ENCODE assay signal across 15 cellular contexts in the genomic region with DNA sequence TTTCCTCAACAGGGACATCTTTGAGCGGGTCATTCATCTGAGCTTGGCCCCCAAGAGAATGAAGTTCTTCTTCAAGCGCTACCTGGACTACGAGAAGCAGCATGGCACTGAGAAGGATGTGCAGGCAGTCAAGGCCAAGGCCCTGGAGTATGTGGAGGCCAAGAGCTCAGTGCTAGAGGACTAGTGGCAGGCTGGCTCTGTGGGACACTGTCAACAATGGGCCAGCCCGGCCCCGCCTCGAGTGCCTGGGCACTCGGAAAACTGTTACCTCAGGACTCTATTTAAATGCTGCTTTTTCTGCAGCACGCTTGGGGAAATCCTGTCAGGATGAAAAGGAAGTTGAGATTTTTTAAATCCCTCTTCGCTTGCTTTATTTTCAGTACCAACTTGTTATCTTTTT. TPM values are rescaled to one million over a fixed set of nuclear protein-coding genes. Genes with fewer than 3 reads are reported as not detected.
A peak's percentile ranks its signal among the peaks of the same experiment; 100 is the strongest.
DNase-seq lines count a peak whose midpoint lies in the region; ATAC-seq and TF ChIP-seq lines count a peak whose summit lies in the region.
"Had no signal": no experiment of that assay in that cellular context is flagged by ENCODE, and none has a peak within 500 bp of the region (broad histone marks: within the 10 kb centered on the region; RNA-seq: fewer than 3 reads in every experiment).

No MANE protein-coding gene starts in this region.

- DNase-seq in right atrium auricular region (ENCODE audit: low spot score), result no peak
- no peak for DNase-seq in left ventricle myocardium superior
- DNase-seq in effector memory CD8-positive, alpha-beta T cell, result no peak
- DNase-seq in psoas muscle, result no peak
- DNase-seq in effector CD8-positive, alpha-beta T cell (lab: John Stamatoyannopoulos, UW), result no peak
- DNase-seq: activated gamma-delta T cell treated with Interleukin-2 at 50 U/mL for 16 hours, DMS79, immature natural killer cell, naive B cell, NCI-H187 treated with DMSO at 0.1 percent for 48 hours, RPMI8226 had no signal

- WGBS in psoas muscle, 3 donors, result 76 to 81% (median 80%) methylated on average over 9 of the region's 9 CpGs
- WGBS in urinary bladder, result 85% methylated on average over 9 of the region's 9 CpGs

- no peak overlapping the region for H3K4me3 ChIP-seq in right atrium auricular region
- no peak overlapping the region for H3K4me3 ChIP-seq in psoas muscle
- no peak overlapping the region for H3K4me3 ChIP-seq in urinary bladder (ENCODE audit: low read depth, low read length)

- no peak for TF ChIP-seq CTCF in right atrium auricular region (IDR thresholded peaks at IDR 0.05)
- no peak for TF ChIP-seq CTCF in psoas muscle (IDR thresholded peaks at IDR 0.05)

- H3K27me3 Mint-ChIP-seq in effector memory CD8-positive, alpha-beta T cell, result no peaks in the 10 kb centered on the region

- no peak overlapping the region for H3K4me3 Mint-ChIP-seq in effector memory CD8-positive, alpha-beta T cell
- H3K4me3 Mint-ChIP-seq: immature natural killer cell, naive B cell had no signal

- H3K9me3 ChIP-seq in right atrium auricular region, result no peaks in the 10 kb centered on the region
- no peaks in the 10 kb centered on the region for H3K9me3 ChIP-seq in psoas muscle

- H3K4me1 ChIP-seq in right atrium auricular region (peaks cover 0 to 84% of the 10 kb centered on the region in 2 donors), psoas muscle (peaks cover 23% of the 10 kb centered on the region), urinary bladder (ENCODE audit: insufficient read depth) (no peaks in the 10 kb centered on the region)

- H3K27me3 ChIP-seq in right atrium auricular region (no peaks in the 10 kb centered on the region), psoas muscle (ENCODE audit: insufficient read depth in 3 of 3, low read length in 2 of 3) (no peaks in the 10 kb centered on the region)

- intact Hi-C loops in left ventricle myocardium superior (cut with micrococcal nuclease) (no loop called here), psoas muscle (cut with DNase I) (loop anchor here in 1 of 2 donors (5.0 kb wide), 1 partner anchor 648 kb away; no protein-coding TSS in a partner anchor)

- peaks cover 62% of the 10 kb centered on the region for H3K36me3 Mint-ChIP-seq in effector memory CD8-positive, alpha-beta T cell (ENCODE audit: insufficient read depth)

- H3K27ac Mint-ChIP-seq in effector memory CD8-positive, alpha-beta T cell, result peak overlapping the region; percentile 62 to 82

- peaks cover 36 to 40% of the 10 kb centered on the region in 2 donors for H3K4me1 Mint-ChIP-seq in effector memory CD8-positive, alpha-beta T cell (ENCODE audit: low read depth in 2 of 2)

- H3K36me3 ChIP-seq in right atrium auricular region (peaks cover 79% of the 10 kb centered on the region), psoas muscle (ENCODE audit: insufficient read depth in 1 of 2, low read depth in 1 of 2) (peaks cover 10 to 94% of the 10 kb centered on the region in 2 donors), urinary bladder (ENCODE audit: insufficient read depth) (peaks cover 8% of the 10 kb centered on the region)

- peak overlapping the region; percentile 88 to 93 for H3K27ac ChIP-seq in right atrium auricular region
- H3K27ac ChIP-seq in psoas muscle, result peak overlapping the region; percentile 69
- peak overlapping the region; percentile 83 for H3K27ac ChIP-seq in urinary bladder (ENCODE audit: low read depth)

- no peak for ATAC-seq in left ventricle myocardium superior
- no peak for ATAC-seq in effector memory CD8-positive, alpha-beta T cell (replicated peaks)
- no peak for ATAC-seq in psoas muscle
- no peak for ATAC-seq in HG03520 (IDR thresholded peaks at IDR 0.05; ENCODE audit: unreplicated experiment)
- ATAC-seq in HG03039 (IDR thresholded peaks at IDR 0.05; ENCODE audit: unreplicated experiment), result no peak

- no peaks in the 10 kb centered on the region for H3K9me3 Mint-ChIP-seq in effector memory CD8-positive, alpha-beta T cell
- H3K9me3 Mint-ChIP-seq: immature natural killer cell, naive B cell had no signal

RNA-seq across cellular contexts. Expression of a gene that starts 6.8 kb away (rescaled TPM):
- 10 to 100 TPM; 23.8 to 57.7 TPM for total RNA-seq in right atrium auricular region
- total RNA-seq in left ventricle myocardium superior, result 9.8 TPM
- total RNA-seq in psoas muscle, result 1 to 10 TPM; 6.5 to 9.3 (median 7.3) TPM
- polyA plus RNA-seq in psoas muscle, result 1 to 10 TPM; 6.3 to 7.8 (median 7.5) TPM
- total RNA-seq in urinary bladder, result 17.4 TPM
- polyA plus RNA-seq in urinary bladder, result 68.5 TPM

RNA-seq across cellular contexts. Expression of a gene that starts 13.3 kb away (rescaled TPM):
- total RNA-seq in right atrium auricular region, result not detected
- total RNA-seq in left ventricle myocardium superior, result not detected
- not detected for total RNA-seq in psoas muscle
- not detected for polyA plus RNA-seq in psoas muscle
- total RNA-seq in urinary bladder, result not detected
- not detected for polyA plus RNA-seq in urinary bladder

RNA-seq across cellular contexts. Expression of a gene that starts 33.7 kb away (rescaled TPM):
- total RNA-seq in right atrium auricular region, result not detected
- not detected for total RNA-seq in left ventricle myocardium superior
- not detected for total RNA-seq in psoas muscle
- polyA plus RNA-seq in psoas muscle, result not detected
- not detected for total RNA-seq in urinary bladder
- polyA plus RNA-seq in urinary bladder, result not detected
- total RNA-seq: T-helper 2 cell treated with Interferon-gamma antibody and Interleukin-4, amounts not matched to agents 100 ng/mL and 5 ng/mL, for 36 hours had no signal
- polyA plus RNA-seq: immature natural killer cell had no signal

RNA-seq across cellular contexts. Expression of a gene that starts 48.1 kb away (rescaled TPM):
- total RNA-seq in right atrium auricular region, result under 1 TPM in 1 of 2 donors, not detected in 1; 0.12 TPM
- total RNA-seq in left ventricle myocardium superior, result not detected
- 100 to 1,000 TPM in 1 of 4 donors, 10 to 100 TPM in 3; 33.6 to 103 (median 71.4) TPM for total RNA-seq in psoas muscle
- 10 to 100 TPM; 10.9 to 87.0 (median 35.9) TPM for polyA plus RNA-seq in psoas muscle
- 5.2 TPM for total RNA-seq in urinary bladder
- polyA plus RNA-seq in urinary bladder, result 27.8 TPM

RNA-seq across cellular contexts. Expression of a gene that starts 48.9 kb away (rescaled TPM):
- 10 to 100 TPM in 1 of 2 donors, 1 to 10 TPM in 1; 7.2 to 11.2 TPM for total RNA-seq in right atrium auricular region
- total RNA-seq in left ventricle myocardium superior, result 12.1 TPM
- total RNA-seq in psoas muscle, result 10 to 100 TPM; 14.5 to 34.7 (median 25.0) TPM
- polyA plus RNA-seq in psoas muscle, result 10 to 100 TPM; 13.1 to 34.0 (median 19.1) TPM
- 19.7 TPM for total RNA-seq in urinary bladder
- 14.9 TPM for polyA plus RNA-seq in urinary bladder
